Comparison of ENCODE assay signal across 8 cellular contexts in the genomic region with DNA sequence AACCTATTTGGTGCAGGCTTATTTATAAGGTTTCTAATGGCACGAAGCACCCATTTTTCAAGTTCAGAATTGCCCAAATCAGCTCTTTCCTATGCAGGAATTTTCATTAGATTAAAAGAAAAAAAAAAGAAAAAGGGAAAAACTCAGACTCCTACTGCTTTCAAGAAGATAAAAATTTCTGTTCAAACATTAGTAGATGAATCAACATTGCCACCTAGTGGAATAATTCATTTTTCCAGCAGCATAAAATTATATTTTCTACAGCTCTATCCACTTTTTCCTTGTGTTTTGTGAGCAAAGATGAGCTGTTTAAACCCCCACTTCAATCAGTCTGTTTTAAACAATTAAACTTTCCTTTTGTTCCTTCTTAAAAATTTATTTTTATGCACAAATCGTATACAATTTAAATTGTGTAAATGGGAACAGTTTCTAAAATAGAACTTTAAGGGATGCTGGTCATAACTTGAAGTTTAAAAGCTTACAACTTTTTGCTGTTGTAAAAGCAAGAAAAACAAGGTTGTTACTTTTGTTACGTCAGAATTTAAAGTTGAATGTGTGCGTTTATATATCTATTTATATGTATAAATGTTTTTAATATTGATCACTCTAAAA.
A peak's percentile ranks its signal among the peaks of the same experiment; 100 is the strongest.
DNase-seq lines count a peak whose midpoint lies in the region; ATAC-seq and TF ChIP-seq lines count a peak whose summit lies in the region.

No MANE protein-coding gene starts in this region.

- H3K4me3 ChIP-seq in choroid plexus epithelial cell (ENCODE audit: low read depth, low read length) (no peak overlapping the region), MG63 (no peak overlapping the region)

- H3K27ac Mint-ChIP-seq in activated CD8-positive, alpha-beta T cell treated with anti-CD3 and anti-CD28 coated beads for 36 hours, result no peak overlapping the region
- no peak overlapping the region for H3K27ac Mint-ChIP-seq in activated CD8-positive, alpha-beta T cell treated with anti-CD3 and anti-CD28 coated beads, Interleukin-2, amount 10 ng/mL, durations not matched to agents 7 days and 5 days
- H3K27ac Mint-ChIP-seq in nephron progenitor cell, result no peak overlapping the region

- CTCF ChIA-PET in activated CD8-positive, alpha-beta T cell treated with anti-CD3 and anti-CD28 coated beads for 36 hours (lab: Charles Lee), result interaction anchor here (0.7 to 2.3 kb wide), 11 partner anchors 9 to 526 kb away, joined by 3 to 9 read pairs (median 3); no protein-coding TSS in a partner anchor
- CTCF ChIA-PET in activated CD8-positive, alpha-beta T cell treated with anti-CD3 and anti-CD28 coated beads, Interleukin-2, amount 10 ng/mL, durations not matched to agents 7 days and 5 days (lab: Charles Lee), result interaction anchor here (0.8 to 2.2 kb wide), 9 partner anchors 9 to 827 kb away, joined by 3 to 11 read pairs (median 4); no protein-coding TSS in a partner anchor

- no peaks in the 10 kb centered on the region for H3K36me3 Mint-ChIP-seq in activated CD8-positive, alpha-beta T cell treated with anti-CD3 and anti-CD28 coated beads for 36 hours (ENCODE audit: low read depth)
- no peaks in the 10 kb centered on the region for H3K36me3 Mint-ChIP-seq in activated CD8-positive, alpha-beta T cell treated with anti-CD3 and anti-CD28 coated beads, Interleukin-2, amount 10 ng/mL, durations not matched to agents 7 days and 5 days (ENCODE audit: low read depth)
- H3K36me3 Mint-ChIP-seq in nephron progenitor cell (ENCODE audit: low read depth), result no peaks in the 10 kb centered on the region

- no peaks in the 10 kb centered on the region for H3K27me3 ChIP-seq in MG63

- H3K36me3 ChIP-seq in MG63, result no peaks in the 10 kb centered on the region

- H3K9me3 Mint-ChIP-seq in activated CD8-positive, alpha-beta T cell treated with anti-CD3 and anti-CD28 coated beads for 36 hours, result no peaks in the 10 kb centered on the region
- no peaks in the 10 kb centered on the region for H3K9me3 Mint-ChIP-seq in activated CD8-positive, alpha-beta T cell treated with anti-CD3 and anti-CD28 coated beads, Interleukin-2, amount 10 ng/mL, durations not matched to agents 7 days and 5 days (ENCODE audit: insufficient read depth)
- no peaks in the 10 kb centered on the region for H3K9me3 Mint-ChIP-seq in nephron progenitor cell

- POLR2A ChIA-PET in activated CD8-positive, alpha-beta T cell treated with anti-CD3 and anti-CD28 coated beads for 36 hours (lab: Charles Lee), result no interaction called here
- POLR2A ChIA-PET in activated CD8-positive, alpha-beta T cell treated with anti-CD3 and anti-CD28 coated beads, Interleukin-2, amount 10 ng/mL, durations not matched to agents 7 days and 5 days (lab: Charles Lee), result no interaction called here

- no peak for ATAC-seq in activated CD8-positive, alpha-beta T cell treated with anti-CD3 and anti-CD28 coated beads for 36 hours
- ATAC-seq in activated CD8-positive, alpha-beta T cell treated with anti-CD3 and anti-CD28 coated beads, Interleukin-2, amount 10 ng/mL, durations not matched to agents 7 days and 5 days, result no peak
- no peak for ATAC-seq in GM21423 (IDR thresholded peaks at IDR 0.05; ENCODE audit: unreplicated experiment)

- H3K27me3 Mint-ChIP-seq in activated CD8-positive, alpha-beta T cell treated with anti-CD3 and anti-CD28 coated beads for 36 hours, result no peaks in the 10 kb centered on the region
- H3K27me3 Mint-ChIP-seq in activated CD8-positive, alpha-beta T cell treated with anti-CD3 and anti-CD28 coated beads, Interleukin-2, amount 10 ng/mL, durations not matched to agents 7 days and 5 days (ENCODE audit: low read depth), result peaks cover 7% of the 10 kb centered on the region
- peaks cover 3% of the 10 kb centered on the region for H3K27me3 Mint-ChIP-seq in nephron progenitor cell (ENCODE audit: low read depth, poor library complexity)

- intact Hi-C loops in activated CD8-positive, alpha-beta T cell treated with anti-CD3 and anti-CD28 coated beads for 36 hours (cut with micrococcal nuclease), result no loop called here

- no peaks in the 10 kb centered on the region for H3K9me3 ChIP-seq in MG63

- peak; percentile 83 for TF ChIP-seq CTCF in activated CD8-positive, alpha-beta T cell treated with anti-CD3 and anti-CD28 coated beads for 36 hours (IDR thresholded peaks at IDR 0.05)
- TF ChIP-seq CTCF in choroid plexus epithelial cell (conservative IDR thresholded peaks at IDR 0.05; ENCODE audit: low read depth, low read length) (peak; percentile 51), nephron progenitor cell (IDR thresholded peaks at IDR 0.05) (peak; percentile 67)

- H3K4me3 Mint-ChIP-seq in activated CD8-positive, alpha-beta T cell treated with anti-CD3 and anti-CD28 coated beads for 36 hours, result no peak overlapping the region
- no peak overlapping the region for H3K4me3 Mint-ChIP-seq in activated CD8-positive, alpha-beta T cell treated with anti-CD3 and anti-CD28 coated beads, Interleukin-2, amount 10 ng/mL, durations not matched to agents 7 days and 5 days
- H3K4me3 Mint-ChIP-seq in nephron progenitor cell, result no peak overlapping the region

- no peak for DNase-seq in activated CD8-positive, alpha-beta T cell treated with anti-CD3 and anti-CD28 coated beads for 36 hours
- DNase-seq in activated CD8-positive, alpha-beta T cell treated with anti-CD3 and anti-CD28 coated beads, Interleukin-2, amount 10 ng/mL, durations not matched to agents 7 days and 5 days, result no peak
- peak; percentile 16 for DNase-seq in NCI-H2081 treated with DMSO at 0.1 percent for 48 hours (lab: John Stamatoyannopoulos, UW)
- DNase-seq in choroid plexus epithelial cell (ENCODE audit: low read depth), result peak; percentile 35
- DNase-seq in nephron progenitor cell, result peak; percentile 4
- DNase-seq in MG63, result no peak
- no peak for DNase-seq in stimulated activated CD4-positive, alpha-beta T cell treated with anti-CD3 and anti-CD28 coated beads, Interleukin-4, amount 100 ng/mL, for 1 hour

- no peaks in the 10 kb centered on the region for H3K4me1 Mint-ChIP-seq in activated CD8-positive, alpha-beta T cell treated with anti-CD3 and anti-CD28 coated beads for 36 hours (ENCODE audit: low read depth)
- H3K4me1 Mint-ChIP-seq in activated CD8-positive, alpha-beta T cell treated with anti-CD3 and anti-CD28 coated beads, Interleukin-2, amount 10 ng/mL, durations not matched to agents 7 days and 5 days (ENCODE audit: low read depth), result no peaks in the 10 kb centered on the region
- H3K4me1 Mint-ChIP-seq in nephron progenitor cell, result no peaks in the 10 kb centered on the region

Comparison
In these comparisons a context has a peak if more than half of its experiments do, and no peak if none do; other contexts are left out.
1. DNase-seq: peak in NCI-H2081 treated with DMSO at 0.1 percent for 48 hours (single experiment), choroid plexus epithelial cell (single experiment) and nephron progenitor cell (single experiment); none in activated CD8-positive, alpha-beta T cell treated with anti-CD3 and anti-CD28 coated beads for 36 hours (single experiment), activated CD8-positive, alpha-beta T cell treated with anti-CD3 and anti-CD28 coated beads, Interleukin-2, amount 10 ng/mL, durations not matched to agents 7 days and 5 days (single experiment), MG63 (single experiment) and stimulated activated CD4-positive, alpha-beta T cell treated with anti-CD3 and anti-CD28 coated beads, Interleukin-4, amount 100 ng/mL, for 1 hour (single experiment).
2. Peak in every context shown above with its lines, with median percentiles within 50 percentile points of each other: CTCF ChIP-seq.